In the genomic region with DNA sequence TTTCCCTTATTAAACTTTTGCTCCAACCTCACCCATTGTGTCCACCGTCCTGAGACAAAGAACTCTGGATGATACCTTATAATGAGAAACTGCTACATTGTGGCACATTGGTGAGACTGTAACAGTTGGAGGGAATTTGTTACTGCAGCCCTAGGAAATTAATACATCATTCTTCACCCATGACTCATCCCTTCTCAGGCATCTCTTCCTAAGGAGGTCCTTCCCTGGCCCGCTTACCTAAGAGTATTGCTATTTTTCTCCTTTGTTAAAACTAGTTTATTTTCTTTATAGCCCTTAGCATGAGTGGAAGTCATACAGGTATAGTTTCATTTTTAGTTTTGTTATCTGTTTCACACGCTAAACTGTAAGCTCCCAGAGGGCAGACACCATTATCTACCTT, we compare ENCODE assay signal across 15 cellular contexts.
DNase-seq lines count a peak whose midpoint lies in the region; ATAC-seq, FAIRE-seq and TF ChIP-seq lines count a peak whose summit lies in the region.
"Had no signal": no experiment of that assay in that cellular context is flagged by ENCODE, and none has a peak within 500 bp of the region (broad histone marks: within the 10 kb centered on the region; RNA-seq: fewer than 3 reads in every experiment).

No MANE protein-coding gene starts in this region.

- peak; percentile 89 for FAIRE-seq in HTR-8/SVneo (lab: Jason Lieb, UNC)
- FAIRE-seq: GM12878 had no signal

- DNase-seq in ACHN (peak; percentile 24), HTR-8/SVneo (ENCODE audit: insufficient read length, low spot score) (peak; percentile 67), mammary epithelial cell (peak; percentile 64), dedifferentiated amniotic fluid mesenchymal stem cell (ENCODE audit: extremely low spot score) (no peak), GM13977 (ENCODE audit: low spot score) (no peak)
- no peak for DNase-seq in stimulated activated CD4-positive, alpha-beta T cell treated with anti-CD3 and anti-CD28 coated beads, Interleukin-1b, Interleukin-23, amount 100 ng/mL, for 48 hours
- DNase-seq: activated T-cell treated with anti-CD3 and anti-CD28 coated beads, Interleukin-2, amount 50 U/mL, for 24 hours; MM.1S; NCI-H2081 treated with DMSO at 0.1 percent for 48 hours; stimulated activated CD4-positive, alpha-beta T cell treated with anti-CD3 and anti-CD28 coated beads, Interleukin-12 subunit alpha, Interleukin-12 subunit beta, amount 100 ng/mL, for 4 hours had no signal

- in situ Hi-C loops in ACHN (cut with HindIII; ENCODE audit: low pct_ligation_motif_present, low pct_unique_long_range_greater_than_20kb, low sequenced_read_pairs) (no loop called here), mammary epithelial cell (cut with MboI; ENCODE audit: low sequenced_read_pairs in 2 of 2) (loop anchor here in 1 of 2 donors (25.0 kb wide), 1 partner anchor 521 kb away; no protein-coding TSS in a partner anchor), GM13977 (cut with MboI; ENCODE audit: low pct_unique_long_range_greater_than_20kb, low sequenced_read_pairs, unreplicated experiment) (no loop called here)

- H3K27me3 ChIP-seq in mammary epithelial cell (ENCODE audit: insufficient read depth, low read length) (no peaks in the 10 kb centered on the region), iPS-20b (ENCODE audit: insufficient read depth, low read length) (no peaks in the 10 kb centered on the region; the same call in 1 of the 2 replicates)
- H3K27me3 ChIP-seq: tibial nerve had no signal

- H3K9ac ChIP-seq in mammary epithelial cell (ENCODE audit: insufficient read depth, low read length) (no peak overlapping the region), iPS-20b (ENCODE audit: low read depth, low read length) (no peak overlapping the region)

- ATAC-seq in GM21529 (IDR thresholded peaks at IDR 0.05; ENCODE audit: unreplicated experiment) = no peak
- ATAC-seq: GM12878 had no signal

- H3K4me1 ChIP-seq in mammary epithelial cell (ENCODE audit: insufficient read depth, low read length) (peaks cover 17% of the 10 kb centered on the region), iPS-20b (ENCODE audit: insufficient read depth, low read length) (0 out of 2 replicates have a peak, but pooled peaks cover 2% of the 10 kb centered on the region)
- H3K4me1 ChIP-seq: tibial nerve had no signal

- 68% methylated on average over 3 of the region's 3 CpGs for WGBS in mammary epithelial cell (ENCODE audit: low coverage, missing lambda C conversion rate)

- intact Hi-C loops in mammary epithelial cell (cut with micrococcal nuclease) = no loop called here

- CTCF ChIA-PET in mammary epithelial cell (lab: Charles Lee; ENCODE audit: low non-redundant PET) = no interaction called here

- no peaks in the 10 kb centered on the region for H3K79me2 ChIP-seq in mammary epithelial cell (ENCODE audit: insufficient read depth, low read length)

- H3K4me3 ChIP-seq in mammary epithelial cell (replicated peaks in 1 of 3; ENCODE audit: insufficient read depth in 1 of 3, low read depth in 2 of 3, low read length in 3 of 3) (no peak overlapping the region), iPS-20b (ENCODE audit: low read length) (peak overlapping the region; percentile 18; the same call in 1 of the 2 replicates)
- H3K4me3 ChIP-seq: GM12878, tibial nerve had no signal

- H3K27ac ChIP-seq in mammary epithelial cell (ENCODE audit: insufficient read depth, low read depth, low read length) (peak overlapping the region; percentile 83), iPS-20b (ENCODE audit: low read length) (no peak overlapping the region)
- H3K27ac ChIP-seq: HL-60, tibial nerve had no signal

- no TSS peak for BruUV-seq in mammary epithelial cell (replicated peaks; lab: Mats Ljungman, UMichigan)

- no peak overlapping the region for H3K4me2 ChIP-seq in mammary epithelial cell (ENCODE audit: insufficient read depth, low read depth, low read length)

- dilution Hi-C loops in mammary epithelial cell (cut with HindIII; ENCODE audit: low sequenced_read_pairs) = no loop called here

- peak overlapping the region; percentile 89 for H2AFZ ChIP-seq in mammary epithelial cell (ENCODE audit: low read depth, low read length)

- TF ChIP-seq CTCF in mammary epithelial cell (conservative IDR thresholded peaks at IDR 0.05 in 1 of 2, IDR thresholded peaks at IDR 0.05 in 1 of 2; ENCODE audit: extremely low read depth in 1 of 2, insufficient read depth in 1 of 2, low read depth in 1 of 2, low read length in 2 of 2) (peak in 1 of 2 donors; percentile 8), GM13977 (IDR thresholded peaks at IDR 0.05; ENCODE audit: extremely low read depth, insufficient read depth, missing control alignments) (no peak)

- H4K20me1 ChIP-seq in mammary epithelial cell (ENCODE audit: insufficient read depth, low read length) = no peaks in the 10 kb centered on the region

- H3K36me3 ChIP-seq in mammary epithelial cell (ENCODE audit: insufficient read depth, low read length) (no peaks in the 10 kb centered on the region), iPS-20b (ENCODE audit: insufficient read depth, low read depth, low read length) (no peaks in the 10 kb centered on the region)

- H3K9me3 ChIP-seq in mammary epithelial cell (replicated peaks; ENCODE audit: insufficient read depth, low read length) (peaks cover 4% of the 10 kb centered on the region), iPS-20b (ENCODE audit: insufficient read depth, low read depth, low read length) (peaks cover 16% of the 10 kb centered on the region)

Comparison
In these comparisons a context has a peak if more than half of its experiments do, and no peak if none do; other contexts are left out.
1. DNase-seq: peak in ACHN (single experiment), HTR-8/SVneo (single experiment) and mammary epithelial cell (single experiment); none in dedifferentiated amniotic fluid mesenchymal stem cell (single experiment), GM13977 (single experiment) and stimulated activated CD4-positive, alpha-beta T cell treated with anti-CD3 and anti-CD28 coated beads, Interleukin-1b, Interleukin-23, amount 100 ng/mL, for 48 hours (single experiment).